ENCODE assay signal across 38 cellular contexts in the genomic region with DNA sequence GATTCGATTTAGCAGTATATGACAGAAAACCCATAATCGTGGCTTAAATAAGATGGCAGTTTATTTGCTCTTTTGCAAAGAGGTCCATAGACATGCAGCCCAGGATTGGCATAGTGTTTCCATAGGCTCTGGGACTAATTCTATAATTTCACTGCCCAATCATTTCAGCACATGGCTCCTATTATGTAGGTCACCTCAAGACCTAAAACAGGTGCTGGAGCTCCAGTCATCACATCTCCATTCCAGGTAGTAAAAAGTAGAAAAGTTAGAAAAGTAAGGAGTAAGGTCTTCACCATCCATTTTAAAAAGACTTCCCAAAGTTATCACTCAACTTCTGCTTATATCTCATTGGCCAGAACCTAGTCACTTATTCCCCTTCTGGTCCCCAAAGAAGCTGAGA.
"Had no signal": no experiment of that assay in that cellular context is flagged by ENCODE, and none has a peak within 500 bp of the region (broad histone marks: within the 10 kb centered on the region; RNA-seq: fewer than 3 reads in every experiment).

No MANE protein-coding gene starts in this region.

- H3K4me3 ChIP-seq: adrenal gland, body of pancreas, breast epithelium, cardiac muscle cell had no signal

- H3K27me3 Mint-ChIP-seq: activated naive CD4-positive, alpha-beta T cell treated with anti-CD3 and anti-CD28 coated beads, Interleukin-2, amount 50 U/mL, for 24 hours had no signal

- ATAC-seq: activated naive CD4-positive, alpha-beta T cell treated with anti-CD3 and anti-CD28 coated beads, Interleukin-2, amount 50 U/mL, for 72 hours; activated naive CD8-positive, alpha-beta T cell treated with anti-CD3 and anti-CD28 coated beads, Interleukin-2, amount 50 U/mL, for 24 hours; activated T-cell treated with anti-CD3 and anti-CD28 coated beads, Interleukin-2, amount 50 U/mL, for 4 hours; activated T-cell treated with anti-CD3 and anti-CD28 coated beads, Interleukin-2, amount 50 U/mL, for 72 hours; activated T-helper 17 cell treated with anti-CD3 and anti-CD28 coated beads, Interleukin-2, amount 50 U/mL, for 72 hours; body of pancreas had no signal

- H3K27ac ChIP-seq: adrenal gland, body of pancreas, brain microvascular endothelial cell, breast epithelium, cardiac muscle cell had no signal

- H3K4me3 Mint-ChIP-seq: activated naive CD4-positive, alpha-beta T cell treated with anti-CD3 and anti-CD28 coated beads for 36 hours; activated naive CD4-positive, alpha-beta T cell treated with anti-CD3 and anti-CD28 coated beads, Interleukin-2, amount 10 ng/mL, durations not matched to agents 7 days and 5 days; activated naive CD4-positive, alpha-beta T cell treated with anti-CD3 and anti-CD28 coated beads, Interleukin-2, amount 50 U/mL, for 24 hours; activated naive CD8-positive, alpha-beta T cell; activated naive CD8-positive, alpha-beta T cell treated with anti-CD3 and anti-CD28 coated beads for 36 hours; activated naive CD8-positive, alpha-beta T cell treated with anti-CD3 and anti-CD28 coated beads, Interleukin-2, amount 10 ng/mL, durations not matched to agents 7 days and 5 days; activated naive CD8-positive, alpha-beta T cell treated with anti-CD3 and anti-CD28 coated beads, Interleukin-2, amount 50 U/mL, for 24 hours; activated T-cell treated with anti-CD3 and anti-CD28 coated beads, Interleukin-2, amount 50 U/mL, for 24 hours; activated T-cell treated with anti-CD3 and anti-CD28 coated beads, Interleukin-2, amount 50 U/mL, for 4 hours; activated T-cell treated with anti-CD3 and anti-CD28 coated beads, Interleukin-2, amount 50 U/mL, for 72 hours; activated T-helper 1 cell treated with anti-CD3 and anti-CD28 coated beads, Interleukin-12 subunit alpha, Interleukin-12 subunit beta, Interleukin-2, Interleukin-4 antibody, amounts not matched to agents 30 ng/mL and 10 ng/mL and 1 ng/mL, durations not matched to agents 14 hours and 24 hours and 36 hours; activated T-helper 17 cell treated with anti-CD3 and anti-CD28 coated beads, Interleukin-2, amount 50 U/mL, for 72 hours; brain; central memory CD8-positive, alpha-beta T cell had no signal

- H3K4me1 ChIP-seq: breast epithelium had no signal

- DNase-seq: activated effector memory CD4-positive, alpha-beta T cell treated with anti-CD3 and anti-CD28 coated beads, Interleukin-2, amount 50 U/mL, for 16 hours; activated effector memory CD4-positive, alpha-beta T cell treated with Interleukin-2 at 50 U/mL for 16 hours; activated gamma-delta T cell; activated gamma-delta T cell treated with Interleukin-2 at 50 U/mL for 16 hours; activated naive CD4-positive, alpha-beta T cell; activated naive CD4-positive, alpha-beta T cell treated with anti-CD3 and anti-CD28 coated beads for 36 hours; activated naive CD4-positive, alpha-beta T cell treated with anti-CD3 and anti-CD28 coated beads, Interleukin-2, amount 10 ng/mL, durations not matched to agents 7 days and 5 days; activated naive CD4-positive, alpha-beta T cell treated with anti-CD3 and anti-CD28 coated beads, Interleukin-2, amount 50 U/mL, for 16 hours; activated naive CD4-positive, alpha-beta T cell treated with Interleukin-2 at 50 U/mL for 16 hours; activated naive CD8-positive, alpha-beta T cell treated with anti-CD3 and anti-CD28 coated beads for 36 hours; activated naive CD8-positive, alpha-beta T cell treated with anti-CD3 and anti-CD28 coated beads, Interleukin-2, amount 10 ng/mL, durations not matched to agents 7 days and 5 days; activated naive CD8-positive, alpha-beta T cell treated with anti-CD3 and anti-CD28 coated beads, Interleukin-2, amount 50 U/mL, for 24 hours; activated T-cell treated with anti-CD3 and anti-CD28 coated beads, Interleukin-2, amount 50 U/mL, for 1 hour; activated T-cell treated with anti-CD3 and anti-CD28 coated beads, Interleukin-2, amount 50 U/mL, for 24 hours; activated T-cell treated with anti-CD3 and anti-CD28 coated beads, Interleukin-2, amount 50 U/mL, for 4 hours; activated T-cell treated with anti-CD3 and anti-CD28 coated beads, Interleukin-2, amount 50 U/mL, for 48 hours; activated T-cell treated with anti-CD3 and anti-CD28 coated beads, Interleukin-2, amount 50 U/mL, for 72 hours; adrenal gland; amniotic stem cell; amygdala; anterior cingulate cortex; aorta; body of pancreas; brain microvascular endothelial cell; caudate nucleus; central memory CD4-positive, alpha-beta T cell; cerebellar nuclear complex had no signal

- H3K27me3 ChIP-seq: adrenal gland, body of pancreas, breast epithelium, cardiac muscle cell had no signal

- H3K27ac Mint-ChIP-seq: activated naive CD4-positive, alpha-beta T cell treated with anti-CD3 and anti-CD28 coated beads for 36 hours; activated naive CD4-positive, alpha-beta T cell treated with anti-CD3 and anti-CD28 coated beads, Interleukin-2, amount 10 ng/mL, durations not matched to agents 7 days and 5 days; activated naive CD4-positive, alpha-beta T cell treated with anti-CD3 and anti-CD28 coated beads, Interleukin-2, amount 50 U/mL, for 24 hours; activated naive CD4-positive, alpha-beta T cell treated with anti-CD3 and anti-CD28 coated beads, Interleukin-2, amount 50 U/mL, for 72 hours; activated naive CD8-positive, alpha-beta T cell; activated naive CD8-positive, alpha-beta T cell treated with anti-CD3 and anti-CD28 coated beads for 36 hours; activated naive CD8-positive, alpha-beta T cell treated with anti-CD3 and anti-CD28 coated beads, Interleukin-2, amount 10 ng/mL, durations not matched to agents 7 days and 5 days; activated naive CD8-positive, alpha-beta T cell treated with anti-CD3 and anti-CD28 coated beads, Interleukin-2, amount 50 U/mL, for 24 hours; activated T-cell treated with anti-CD3 and anti-CD28 coated beads, Interleukin-2, amount 50 U/mL, for 24 hours; activated T-cell treated with anti-CD3 and anti-CD28 coated beads, Interleukin-2, amount 50 U/mL, for 72 hours; activated T-helper 1 cell treated with anti-CD3 and anti-CD28 coated beads, Interleukin-12 subunit alpha, Interleukin-12 subunit beta, Interleukin-2, Interleukin-4 antibody, amounts not matched to agents 30 ng/mL and 10 ng/mL and 1 ng/mL, durations not matched to agents 14 hours and 24 hours and 36 hours; activated T-helper 17 cell treated with anti-CD3 and anti-CD28 coated beads, Interleukin-2, amount 50 U/mL, for 72 hours; activated T-helper 2 cell treated with anti-CD3 and anti-CD28 coated beads, Interferon-gamma antibody, Interleukin-2, Interleukin-4, amounts not matched to agents 10 μg/mL and 5 μg/mL and 100 μg/mL, durations not matched to agents 14 hours and 24 hours and 36 hours had no signal

- H3K9me3 ChIP-seq: adrenal gland, body of pancreas, breast epithelium had no signal

- H3K36me3 ChIP-seq: adrenal gland, brain microvascular endothelial cell, breast epithelium, cardiac muscle cell had no signal

- H3K9me3 Mint-ChIP-seq: activated naive CD4-positive, alpha-beta T cell treated with anti-CD3 and anti-CD28 coated beads for 36 hours; activated naive CD4-positive, alpha-beta T cell treated with anti-CD3 and anti-CD28 coated beads, Interleukin-2, amount 10 ng/mL, durations not matched to agents 7 days and 5 days; activated naive CD4-positive, alpha-beta T cell treated with anti-CD3 and anti-CD28 coated beads, Interleukin-2, amount 50 U/mL, for 24 hours; activated naive CD4-positive, alpha-beta T cell treated with anti-CD3 and anti-CD28 coated beads, Interleukin-2, amount 50 U/mL, for 72 hours; activated naive CD8-positive, alpha-beta T cell treated with anti-CD3 and anti-CD28 coated beads for 36 hours; activated naive CD8-positive, alpha-beta T cell treated with anti-CD3 and anti-CD28 coated beads, Interleukin-2, amount 10 ng/mL, durations not matched to agents 7 days and 5 days; activated naive CD8-positive, alpha-beta T cell treated with anti-CD3 and anti-CD28 coated beads, Interleukin-2, amount 50 U/mL, for 24 hours; activated T-cell treated with anti-CD3 and anti-CD28 coated beads, Interleukin-2, amount 50 U/mL, for 24 hours; activated T-cell treated with anti-CD3 and anti-CD28 coated beads, Interleukin-2, amount 50 U/mL, for 4 hours; activated T-cell treated with anti-CD3 and anti-CD28 coated beads, Interleukin-2, amount 50 U/mL, for 72 hours; activated T-helper 1 cell treated with anti-CD3 and anti-CD28 coated beads, Interleukin-12 subunit alpha, Interleukin-12 subunit beta, Interleukin-2, Interleukin-4 antibody, amounts not matched to agents 30 ng/mL and 10 ng/mL and 1 ng/mL, durations not matched to agents 14 hours and 24 hours and 36 hours; activated T-helper 17 cell treated with anti-CD3 and anti-CD28 coated beads, Interleukin-2, amount 50 U/mL, for 72 hours; activated T-helper 2 cell treated with anti-CD3 and anti-CD28 coated beads, Interferon-gamma antibody, Interleukin-2, Interleukin-4, amounts not matched to agents 10 μg/mL and 5 μg/mL and 100 μg/mL, durations not matched to agents 14 hours and 24 hours and 36 hours; central memory CD8-positive, alpha-beta T cell had no signal

- H3K36me3 Mint-ChIP-seq: activated naive CD4-positive, alpha-beta T cell treated with anti-CD3 and anti-CD28 coated beads, Interleukin-2, amount 10 ng/mL, durations not matched to agents 7 days and 5 days; activated naive CD4-positive, alpha-beta T cell treated with anti-CD3 and anti-CD28 coated beads, Interleukin-2, amount 50 U/mL, for 24 hours; activated naive CD4-positive, alpha-beta T cell treated with anti-CD3 and anti-CD28 coated beads, Interleukin-2, amount 50 U/mL, for 72 hours; activated naive CD8-positive, alpha-beta T cell; activated naive CD8-positive, alpha-beta T cell treated with anti-CD3 and anti-CD28 coated beads for 36 hours; activated naive CD8-positive, alpha-beta T cell treated with anti-CD3 and anti-CD28 coated beads, Interleukin-2, amount 10 ng/mL, durations not matched to agents 7 days and 5 days; brain had no signal

- H3K4me1 Mint-ChIP-seq: activated T-helper 17 cell treated with anti-CD3 and anti-CD28 coated beads, Interleukin-2, amount 50 U/mL, for 72 hours; central memory CD8-positive, alpha-beta T cell had no signal

- FAIRE-seq: astrocyte had no signal
